8 cellular contexts compared by ENCODE assay signal in genomic region chr19:18683109-18683954, GRCh38. TPM values are rescaled to one million over a fixed set of nuclear protein-coding genes. Genes with fewer than 3 reads are reported as not detected.
A peak's percentile ranks its signal among the peaks of the same experiment; 100 is the strongest.
DNase-seq lines count a peak whose midpoint lies in the region; ATAC-seq and TF ChIP-seq lines count a peak whose summit lies in the region.

CRTC1 (plus strand) TSS chr19:18683680; CDS start chr19:18683703, 23 bp downstream.

- peaks cover 40% of the 10 kb centered on the region for H3K79me2 ChIP-seq in mammary epithelial cell (ENCODE audit: insufficient read depth, low read length)
- H3K79me2 ChIP-seq in smooth muscle cell (ENCODE audit: low read depth), result peaks cover 35% of the 10 kb centered on the region

- peaks cover 15% of the 10 kb centered on the region for H3K4me1 ChIP-seq in mammary epithelial cell (ENCODE audit: insufficient read depth, low read length)
- H3K4me1 ChIP-seq in smooth muscle cell (ENCODE audit: low read depth), result peaks cover 10% of the 10 kb centered on the region

- H2AFZ ChIP-seq in mammary epithelial cell (ENCODE audit: low read depth, low read length) (peak within 1 kb of the TSS; percentile 96), smooth muscle cell (ENCODE audit: low read depth) (peak within 1 kb of the TSS; percentile 72)

- in situ Hi-C loops in mammary epithelial cell (cut with MboI; ENCODE audit: low sequenced_read_pairs in 2 of 2), result loop anchor here in 1 of 2 donors (25.0 kb wide), 1 partner anchor 221 kb away; no protein-coding TSS in a partner anchor

- H3K9me3 Mint-ChIP-seq in immature natural killer cell, result no peaks in the 10 kb centered on the region

- 5% methylated on average over 18 of the region's 93 CpGs for whole genome bisulfite sequencing in mammary epithelial cell (ENCODE audit: low coverage, missing lambda C conversion rate)
- WGBS in smooth muscle cell (ENCODE audit: low lambda C conversion rate), result 3% methylated on average over 54 of the region's 93 CpGs

- peak within 1 kb of the TSS; percentile 75 to 93 (median 90) for H3K27ac Mint-ChIP-seq in immature natural killer cell

- no peaks in the 10 kb centered on the region for H3K9me3 ChIP-seq in mammary epithelial cell (replicated peaks; ENCODE audit: insufficient read depth, low read length)
- H3K9me3 ChIP-seq in smooth muscle cell (replicated peaks; ENCODE audit: low read depth), result no peaks in the 10 kb centered on the region

- CTCF ChIA-PET in mammary epithelial cell (lab: Charles Lee; ENCODE audit: low non-redundant PET), result no interaction called here

- peaks cover 6 to 8% (median 8%) of the 10 kb centered on the region in 3 donors for H3K27me3 Mint-ChIP-seq in immature natural killer cell (ENCODE audit: low read depth in 3 of 3)

- BruUV-seq in mammary epithelial cell (replicated peaks; lab: Mats Ljungman, UMichigan), result TSS peak; percentile 37

- dilution Hi-C loops in mammary epithelial cell (cut with HindIII; ENCODE audit: low sequenced_read_pairs), result no loop called here

- H3K4me3 Mint-ChIP-seq in immature natural killer cell, result peak within 1 kb of the TSS; percentile 85 to 91 (median 89)

- H3K9ac ChIP-seq in mammary epithelial cell (ENCODE audit: insufficient read depth, low read length) (peak within 1 kb of the TSS; percentile 65), smooth muscle cell (ENCODE audit: low read depth) (peak within 1 kb of the TSS; percentile 51)

- H3K27ac ChIP-seq in mammary epithelial cell (ENCODE audit: insufficient read depth, low read depth, low read length) (peak within 1 kb of the TSS; percentile 28), smooth muscle cell (ENCODE audit: low read depth) (peak within 1 kb of the TSS; percentile 45)

- H3K36me3 Mint-ChIP-seq in immature natural killer cell, result no peaks in the 10 kb centered on the region

- peak within 1 kb of the TSS; percentile 64 for H3K4me3 ChIP-seq in WI38 (ENCODE audit: low read depth, low read length)
- peak within 1 kb of the TSS; percentile 87 to 92 (median 89) for H3K4me3 ChIP-seq in mammary epithelial cell (replicated peaks in 1 of 3; ENCODE audit: insufficient read depth in 1 of 3, low read depth in 2 of 3, low read length in 3 of 3)
- H3K4me3 ChIP-seq in smooth muscle cell, result peak within 1 kb of the TSS; percentile 73

- H3K36me3 ChIP-seq in mammary epithelial cell (ENCODE audit: insufficient read depth, low read length), result no peaks in the 10 kb centered on the region
- no peaks in the 10 kb centered on the region for H3K36me3 ChIP-seq in smooth muscle cell (ENCODE audit: low read depth)

- DNase-seq in NCI-H2171 treated with DMSO at 0.1 percent for 48 hours (lab: John Stamatoyannopoulos, UW) (peak; percentile 74), mammary epithelial cell (peak; percentile 75), immature natural killer cell (peak; percentile 95 to 96 (median 96)), smooth muscle cell (lab: John Stamatoyannopoulos, UW; ENCODE audit: unreplicated experiment) (peak; percentile 70)

- TF ChIP-seq CTCF in WI38 (IDR thresholded peaks at IDR 0.05; ENCODE audit: low read depth, low read length) (no peak), mammary epithelial cell (conservative IDR thresholded peaks at IDR 0.05 in 1 of 2, IDR thresholded peaks at IDR 0.05 in 1 of 2; ENCODE audit: extremely low read depth in 1 of 2, insufficient read depth in 1 of 2, low read depth in 1 of 2, low read length in 2 of 2) (no peak), smooth muscle cell (IDR thresholded peaks at IDR 0.05; ENCODE audit: borderline replicate concordance, insufficient read depth, poor library complexity, severe bottlenecking) (no peak)

- no peaks in the 10 kb centered on the region for H4K20me1 ChIP-seq in mammary epithelial cell (ENCODE audit: insufficient read depth, low read length)
- H4K20me1 ChIP-seq in smooth muscle cell (ENCODE audit: low read depth), result peaks cover 41% of the 10 kb centered on the region

- H3K4me1 Mint-ChIP-seq in immature natural killer cell, result peaks cover 13 to 19% of the 10 kb centered on the region in 2 donors

- H3K27me3 ChIP-seq in mammary epithelial cell (ENCODE audit: insufficient read depth, low read length) (no peaks in the 10 kb centered on the region), smooth muscle cell (ENCODE audit: low read depth) (no peaks in the 10 kb centered on the region)

- intact Hi-C loops in mammary epithelial cell (cut with micrococcal nuclease), result loop anchor here (2.0 to 5.0 kb wide), 2 partner anchors 79 to 149 kb away; partner anchors contain the start of gene UPF1

- H3K4me2 ChIP-seq in mammary epithelial cell (ENCODE audit: insufficient read depth, low read depth, low read length) (peak within 1 kb of the TSS; percentile 96), smooth muscle cell (peak within 1 kb of the TSS; percentile 91)

- ATAC-seq in GM18511 (IDR thresholded peaks at IDR 0.05; ENCODE audit: unreplicated experiment) (peak; percentile 81), HG03064 (IDR thresholded peaks at IDR 0.05; ENCODE audit: low read depth, unreplicated experiment) (peak; percentile 53), GM18873 (IDR thresholded peaks at IDR 0.05; ENCODE audit: low FRiP score, unreplicated experiment) (no peak)

- H3F3A ChIP-seq in smooth muscle cell (ENCODE audit: low read depth), result peaks cover 5% of the 10 kb centered on the region

RNA-seq across cellular contexts. Expression of gene CRTC1, which starts in this region (rescaled TPM):
- 1 to 10 TPM; 2.2 to 8.2 TPM for total RNA-seq in mammary epithelial cell
- 2.2 TPM for polyA plus RNA-seq in mammary epithelial cell
- polyA minus RNA-seq in mammary epithelial cell, result 5.9 TPM
- polyA plus RNA-seq in immature natural killer cell, result 1 to 10 TPM in 1 of 3 donors, under 1 TPM in 2; 0.50 to 1.1 (median 0.85) TPM
- total RNA-seq in smooth muscle cell, result 1.0 and 1.6 TPM in 2 replicates
- 3.1 and 3.5 TPM in 2 replicates for polyA plus RNA-seq in smooth muscle cell
